In the genomic region with DNA sequence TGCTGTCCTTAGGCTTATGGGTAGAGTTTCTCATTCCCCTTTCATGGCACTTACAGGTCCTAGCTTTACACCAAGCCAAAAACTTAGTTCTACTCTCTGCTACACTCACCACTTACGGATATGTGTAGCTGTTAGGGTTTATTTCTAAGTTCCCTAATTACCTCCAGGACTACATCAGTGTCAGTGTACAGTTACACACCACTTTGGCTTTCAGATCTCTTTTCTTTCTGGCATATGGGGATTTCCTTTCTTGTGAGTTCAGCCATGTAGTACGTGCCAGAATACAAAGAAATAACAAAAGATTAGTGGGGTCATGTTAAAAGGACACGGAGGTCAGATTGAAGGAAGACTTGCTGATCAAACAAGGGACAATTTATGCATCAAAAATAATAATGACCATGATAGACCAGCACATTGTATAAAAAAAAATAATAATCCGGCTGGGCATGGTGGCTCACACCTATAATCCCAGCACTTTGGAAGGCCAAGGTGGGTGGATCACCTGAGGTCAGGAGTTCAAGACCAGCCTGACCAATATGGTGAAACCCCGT, we compare ENCODE assay signal across 1 cellular context.
TF ChIP-seq lines count a peak whose summit lies in the region.

No MANE protein-coding gene starts in this region.

TF ChIP-seq in HepG2, 621 proteins besides CTCF, POLR2A, EP300 and RAD21:
- TF ChIP-seq ATM (IDR thresholded peaks at IDR 0.05; ENCODE audit: borderline replicate concordance), result no peak
- no peak for TF ChIP-seq PCBP1 (IDR thresholded peaks at IDR 0.05; ENCODE audit: borderline replicate concordance, low read depth, low read length)
- no peak for TF ChIP-seq SNRNP70 (IDR thresholded peaks at IDR 0.05; ENCODE audit: low read depth, low read length)
- no peak for TF ChIP-seq ZNF3 (CRISPR knock-in tag; IDR thresholded peaks at IDR 0.05)
